ENCODE assay signal across 25 cellular contexts in the genomic region with DNA sequence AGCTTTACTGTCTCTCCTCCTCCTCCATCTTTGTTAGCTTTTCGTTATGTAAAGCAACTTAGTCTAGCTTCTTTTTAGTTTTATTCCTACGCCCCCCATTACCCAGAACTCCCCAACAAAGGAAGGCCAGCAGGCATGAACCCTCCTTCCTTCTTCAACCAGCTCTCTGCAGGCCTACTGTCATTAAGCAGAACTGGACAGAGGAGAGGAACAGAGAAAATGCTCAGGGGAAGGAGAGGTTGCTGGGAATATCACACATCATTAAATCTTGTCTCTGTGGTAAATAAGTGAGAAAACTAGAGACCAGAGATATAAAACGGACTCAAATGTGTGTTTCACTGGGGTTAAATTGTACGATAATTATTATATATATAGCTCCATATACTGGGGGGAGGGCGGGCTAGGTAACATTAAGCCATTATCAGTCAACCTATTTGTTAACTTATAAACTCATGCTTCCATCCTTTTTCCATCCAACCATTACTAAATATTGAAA. TPM values are rescaled to one million over a fixed set of nuclear protein-coding genes. Genes with fewer than 3 reads are reported as not detected.
"Had no signal": no experiment of that assay in that cellular context is flagged by ENCODE, and none has a peak within 500 bp of the region (broad histone marks: within the 10 kb centered on the region; RNA-seq: fewer than 3 reads in every experiment).

No MANE protein-coding gene starts in this region.

- H3K27ac ChIP-seq: HL-60, RWPE1 had no signal

- DNase-seq: KBM-7, MV-4-11, NCI-H1048, NCI-H1105, NCI-H1417, NCI-H1436 treated with DMSO at 0.1 percent for 48 hours, NCI-H1694, NCI-H187 treated with DMSO at 0.1 percent for 48 hours, NCI-H2029 treated with DMSO at 0.1 percent for 48 hours, NCI-H226, NCI-H446, NCI-H510A, NCI-H524 treated with DMSO at 0.1 percent for 48 hours, NCI-H69, NCI-H774, PC-3, SHP77, SK-N-SH, SW 1271 had no signal

- H3K9me3 ChIP-seq: SK-N-SH had no signal

RNA-seq across cellular contexts. Expression of a gene that starts 19.3 kb away (rescaled TPM):
- total RNA-seq: LHCN-M2, MCF 10A, OCI-LY7, SK-MEL-5 had no signal
- polyA plus RNA-seq: SK-N-SH had no signal
